10 cellular contexts compared by ENCODE assay signal in genomic region chrX:78514852-78515251, GRCh38.
DNase-seq lines count a peak whose midpoint lies in the region; ATAC-seq and TF ChIP-seq lines count a peak whose summit lies in the region.
"Had no signal": no experiment of that assay in that cellular context is flagged by ENCODE, and none has a peak within 500 bp of the region (broad histone marks: within the 10 kb centered on the region; RNA-seq: fewer than 3 reads in every experiment).

No MANE protein-coding gene starts in this region.

- in situ Hi-C loops in mammary epithelial cell (cut with MboI; ENCODE audit: low sequenced_read_pairs in 2 of 2): no loop called here

- H3K36me3 ChIP-seq in mammary epithelial cell (ENCODE audit: insufficient read depth, low read length): no peaks in the 10 kb centered on the region
- H3K36me3 ChIP-seq: neutrophil had no signal

- H3K4me1 ChIP-seq in mammary epithelial cell (ENCODE audit: insufficient read depth, low read length): no peaks in the 10 kb centered on the region

- H3K79me2 ChIP-seq in mammary epithelial cell (ENCODE audit: insufficient read depth, low read length): no peaks in the 10 kb centered on the region

- CTCF ChIA-PET in mammary epithelial cell (lab: Charles Lee; ENCODE audit: low non-redundant PET): interaction anchor here (0.6 kb wide), 1 partner anchor 375 kb away, joined by 4 read pairs; the partner anchor contains the start of gene TAF9B

- H3K27ac ChIP-seq in mammary epithelial cell (ENCODE audit: insufficient read depth, low read depth, low read length): no peak overlapping the region
- H3K27ac ChIP-seq: neutrophil had no signal

- H2AFZ ChIP-seq in mammary epithelial cell (ENCODE audit: low read depth, low read length): no peak overlapping the region

- H3K4me2 ChIP-seq in mammary epithelial cell (ENCODE audit: insufficient read depth, low read depth, low read length): no peak overlapping the region

- DNase-seq in NCI-H1417 (lab: John Stamatoyannopoulos, UW): peak in 2 of 3 experiments; percentile 5 to 57
- DNase-seq in NCI-H1417 treated with DMSO at 0.1 percent for 48 hours (lab: John Stamatoyannopoulos, UW): no peak
- peak; percentile 87 for DNase-seq in NCI-H146 (lab: John Stamatoyannopoulos, UW)
- DNase-seq in mammary epithelial cell: peak; percentile 37
- DNase-seq in omental fat pad (ENCODE audit: low spot score): no peak
- DNase-seq in ureter (ENCODE audit: low spot score): no peak
- DNase-seq: NCI-H510A treated with DMSO at 0.1 percent for 48 hours had no signal

- H3K27me3 ChIP-seq in mammary epithelial cell (ENCODE audit: insufficient read depth, low read length): no peaks in the 10 kb centered on the region
- H3K27me3 ChIP-seq: neutrophil had no signal

- no peaks in the 10 kb centered on the region for H3K9me3 ChIP-seq in mammary epithelial cell (replicated peaks; ENCODE audit: insufficient read depth, low read length)
- H3K9me3 ChIP-seq: neutrophil had no signal

- H4K20me1 ChIP-seq in mammary epithelial cell (ENCODE audit: insufficient read depth, low read length): no peaks in the 10 kb centered on the region

- ATAC-seq in omental fat pad (ENCODE audit: low FRiP score) (peak; percentile 23), HG02798 (IDR thresholded peaks at IDR 0.05; ENCODE audit: poor library complexity, unreplicated experiment) (no peak), GM18873 (IDR thresholded peaks at IDR 0.05; ENCODE audit: low FRiP score, unreplicated experiment) (no peak)

- TF ChIP-seq CTCF in mammary epithelial cell (conservative IDR thresholded peaks at IDR 0.05 in 1 of 2, IDR thresholded peaks at IDR 0.05 in 1 of 2; ENCODE audit: extremely low read depth in 1 of 2, insufficient read depth in 1 of 2, low read depth in 1 of 2, low read length in 2 of 2) (no peak), omental fat pad (IDR thresholded peaks at IDR 0.05) (no peak)

- no peak overlapping the region for H3K9ac ChIP-seq in mammary epithelial cell (ENCODE audit: insufficient read depth, low read length)

- intact Hi-C loops in mammary epithelial cell (cut with micrococcal nuclease): no loop called here

- dilution Hi-C loops in mammary epithelial cell (cut with HindIII; ENCODE audit: low sequenced_read_pairs): no loop called here

- H3K4me3 ChIP-seq in mammary epithelial cell (replicated peaks in 1 of 3; ENCODE audit: insufficient read depth in 1 of 3, low read depth in 2 of 3, low read length in 3 of 3): no peak overlapping the region

- no TSS peak for BruUV-seq in mammary epithelial cell (replicated peaks; lab: Mats Ljungman, UMichigan)

Comparison
In these comparisons a context has a peak if more than half of its experiments do, and no peak if none do; other contexts are left out.
1. DNase-seq: peak in NCI-H1417 (2 of 3), NCI-H146 (single experiment) and mammary epithelial cell (single experiment); none in NCI-H1417 treated with DMSO at 0.1 percent for 48 hours (single experiment), omental fat pad (single experiment) and ureter (single experiment).